Comparison of ENCODE assay signal across 9 cellular contexts in the genomic region with DNA sequence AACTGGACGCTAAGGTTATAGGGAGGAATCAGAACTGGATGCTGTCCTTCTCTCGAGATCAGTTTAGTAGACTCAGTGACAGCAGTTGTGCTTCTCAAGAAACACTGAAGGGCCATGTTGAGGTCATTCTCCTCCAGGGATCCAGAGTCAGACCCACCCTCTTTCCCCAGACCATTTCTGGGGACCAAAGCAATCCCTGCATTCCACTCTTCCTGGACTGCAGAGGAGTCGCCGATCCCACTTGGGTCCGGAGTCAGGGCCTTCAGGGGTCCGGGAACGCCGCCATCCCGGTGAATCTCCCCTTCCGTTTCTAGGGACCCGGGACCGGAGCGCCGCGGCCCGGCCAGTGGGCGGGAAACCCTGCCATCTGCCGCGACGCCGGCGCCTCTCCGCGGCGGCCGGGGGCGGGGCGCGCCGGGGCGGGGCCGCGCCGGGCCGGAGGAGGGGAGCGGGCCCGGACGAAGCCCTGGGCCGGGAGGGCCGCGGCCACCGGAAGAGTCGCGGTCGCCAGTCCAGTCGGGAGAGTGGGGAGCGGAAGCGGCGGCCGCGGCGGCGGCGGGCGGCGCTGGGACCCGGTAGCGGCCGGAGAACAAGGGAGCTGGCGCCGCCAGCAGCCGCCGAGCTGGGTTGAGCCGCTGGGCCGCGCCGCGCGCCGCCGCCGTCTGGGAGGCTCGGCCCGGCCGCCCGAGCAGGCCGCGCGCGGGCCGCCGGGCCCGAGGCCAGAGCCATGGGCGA. TPM values are rescaled to one million over a fixed set of nuclear protein-coding genes. Genes with fewer than 3 reads are reported as not detected.
DNase-seq lines count a peak whose midpoint lies in the region; ATAC-seq, FAIRE-seq and TF ChIP-seq lines count a peak whose summit lies in the region.
"Had no signal": no experiment of that assay in that cellular context is flagged by ENCODE, and none has a peak within 500 bp of the region (broad histone marks: within the 10 kb centered on the region; RNA-seq: fewer than 3 reads in every experiment).

A gene (plus strand): TSS at position 469 of the 735 bp plus-strand sequence. CDS start 259 bp downstream, at position 728.

- no peaks in the 10 kb centered on the region for H3K36me3 ChIP-seq in PC-3 (ENCODE audit: low read depth, low read length)

- CTCF ChIA-PET in PC-3 (lab: Charles Lee): no interaction called here

- H3K9me3 Mint-ChIP-seq in nephron progenitor cell: no peaks in the 10 kb centered on the region

- POLR2A ChIA-PET in PC-3 (lab: Charles Lee; ENCODE audit: unreplicated experiment): no interaction called here

- FAIRE-seq in frontal cortex (lab: Jason Lieb, UNC): no peak
- FAIRE-seq in urothelium cell line (lab: Jason Lieb, UNC): no peak
- FAIRE-seq: endometrium had no signal

- peak within 1 kb of the TSS; percentile 95 for H3K4me2 ChIP-seq in PC-3 (ENCODE audit: low read length)

- peak; percentile 85 for ATAC-seq in GM19463 (IDR thresholded peaks at IDR 0.05; ENCODE audit: unreplicated experiment)
- peak; percentile 38 for ATAC-seq in HG03558 (IDR thresholded peaks at IDR 0.05; ENCODE audit: extremely low read depth, unreplicated experiment)
- peak; percentile 84 for ATAC-seq in PC-3

- H3K4me1 Mint-ChIP-seq in nephron progenitor cell: peaks cover 47% of the 10 kb centered on the region

- intact Hi-C loops in PC-3 (cut with micrococcal nuclease): loop anchor here (1.0 kb wide), 1 partner anchor 21 kb away; no protein-coding TSS in a partner anchor

- no TSS peak for BruUV-seq in PC-3 (replicated peaks; lab: Mats Ljungman, UMichigan)

- H3K9ac ChIP-seq in PC-3 (ENCODE audit: low read length): peak within 1 kb of the TSS; percentile 81

- H3K9me2 ChIP-seq in PC-3 (replicated peaks; ENCODE audit: low read length): no peaks in the 10 kb centered on the region

- H4K20me1 ChIP-seq in PC-3 (ENCODE audit: low read length): peaks cover 9% of the 10 kb centered on the region

- peak within 1 kb of the TSS; percentile 90 for H3K4me3 ChIP-seq in PC-3 (ENCODE audit: low read length)

- H3K4me1 ChIP-seq in PC-3 (ENCODE audit: insufficient read depth, low read length): peaks cover 13% of the 10 kb centered on the region

- peak within 1 kb of the TSS; percentile 28 for H3K27ac ChIP-seq in PC-3 (ENCODE audit: low read length)

- H3K79me2 ChIP-seq in PC-3 (ENCODE audit: low read length): peaks cover 38% of the 10 kb centered on the region

- no peaks in the 10 kb centered on the region for H3K9me3 ChIP-seq in PC-3 (ENCODE audit: low read length)

- peak within 1 kb of the TSS; percentile 78 for H2AFZ ChIP-seq in PC-3 (ENCODE audit: low read length)

- H3K27ac Mint-ChIP-seq in nephron progenitor cell: peak within 1 kb of the TSS; percentile 99

- H3K4me3 Mint-ChIP-seq in nephron progenitor cell: peak within 1 kb of the TSS; percentile 99

- no peaks in the 10 kb centered on the region for H3K27me3 ChIP-seq in PC-3 (ENCODE audit: low read length)

- peaks cover 5% of the 10 kb centered on the region for H3K36me3 Mint-ChIP-seq in nephron progenitor cell (ENCODE audit: low read depth)

- no peaks in the 10 kb centered on the region for H3F3A ChIP-seq in PC-3 (ENCODE audit: low read length, unreplicated experiment)

- DNase-seq in DMS 273 treated with DMSO at 0.1 percent for 48 hours (lab: John Stamatoyannopoulos, UW) (peak; percentile 68), PC-3 (peak; percentile 64), frontal cortex (ENCODE audit: low spot score in 2 of 2) (peak; percentile 90 to 92), nephron progenitor cell (peak; percentile 77), urothelium cell line (ENCODE audit: low spot score) (peak; percentile 89)
- peak; percentile 54 for DNase-seq in activated naive CD4-positive, alpha-beta T cell treated with Interleukin-2 at 50 U/mL for 16 hours

- TF ChIP-seq CTCF in PC-3 (conservative IDR thresholded peaks at IDR 0.05; ENCODE audit: low read depth, low read length) (no peak), nephron progenitor cell (IDR thresholded peaks at IDR 0.05) (no peak)

- peaks cover 3% of the 10 kb centered on the region for H3K27me3 Mint-ChIP-seq in nephron progenitor cell (ENCODE audit: low read depth, poor library complexity)

RNA-seq across cellular contexts. Expression of the gene that starts here (rescaled TPM):
- total RNA-seq in PC-3 (2014; rRNA removed) (50.6 and 56.1 TPM in 2 replicates), frontal cortex (34.6 TPM)

Comparison
In these comparisons a context has a peak if more than half of its experiments do, and no peak if none do; other contexts are left out.
1. Peak in every context shown above with its lines: DNase-seq, ATAC-seq, H3K4me3 ChIP-seq and H3K27ac ChIP-seq.